1 cellular context compared by ENCODE assay signal in the genomic region with DNA sequence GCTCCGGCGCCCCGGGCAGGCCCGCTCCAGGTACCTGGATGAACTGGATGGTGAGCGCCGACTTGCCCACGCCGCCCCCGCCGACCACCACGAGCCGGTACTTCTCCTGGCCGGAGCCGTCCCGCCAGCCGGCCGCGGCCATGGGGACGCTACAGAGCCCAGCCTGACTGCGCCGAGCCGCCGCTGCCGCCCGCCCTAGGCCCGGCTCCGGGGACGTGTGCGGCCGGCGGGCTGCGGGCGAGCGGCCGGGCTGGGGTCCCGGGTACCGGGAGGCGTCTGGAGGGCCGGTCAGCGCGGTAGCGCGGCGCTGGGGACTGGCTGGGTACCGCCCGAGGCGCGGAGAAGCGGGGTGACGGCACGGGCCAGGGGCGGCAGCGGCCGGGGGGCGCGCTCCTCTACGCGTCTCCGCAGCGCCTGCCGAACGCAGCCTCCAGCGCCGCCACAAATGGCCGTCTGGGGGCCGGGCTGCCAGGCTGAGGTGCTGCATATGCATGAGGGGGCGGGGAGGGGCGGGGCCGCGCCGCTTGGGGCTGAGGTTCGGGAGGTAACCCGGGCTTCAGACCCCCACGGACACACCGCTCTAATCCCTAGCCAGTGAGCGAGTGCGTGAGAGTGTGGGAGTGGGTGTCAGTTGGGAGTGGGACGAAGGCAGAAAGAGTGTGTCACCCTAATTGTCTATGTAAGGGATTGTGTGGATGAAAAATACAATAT.
TF ChIP-seq lines count a peak whose summit lies in the region.

A gene (minus strand): TSS at position 455 of the 711 bp plus-strand sequence. CDS start 313 bp downstream, at position 142.

TF ChIP-seq in HepG2, 621 proteins besides CTCF, POLR2A, EP300 and RAD21 (continued from another document):
- TF ChIP-seq, protein P1, sequence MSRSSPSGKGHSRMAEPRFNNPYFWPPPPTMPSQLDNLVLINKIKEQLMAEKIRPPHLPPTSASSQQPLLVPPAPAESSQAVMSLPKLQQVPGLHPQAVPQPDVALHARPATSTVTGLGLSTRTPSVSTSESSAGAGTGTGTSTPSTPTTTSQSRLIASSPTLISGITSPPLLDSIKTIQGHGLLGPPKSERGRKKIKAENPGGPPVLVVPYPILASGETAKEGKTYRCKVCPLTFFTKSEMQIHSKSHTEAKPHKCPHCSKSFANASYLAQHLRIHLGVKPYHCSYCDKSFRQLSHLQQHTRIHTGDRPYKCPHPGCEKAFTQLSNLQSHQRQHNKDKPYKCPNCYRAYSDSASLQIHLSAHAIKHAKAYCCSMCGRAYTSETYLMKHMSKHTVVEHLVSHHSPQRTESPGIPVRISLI (CRISPR knock-in tag; IDR thresholded peaks at IDR 0.05; ENCODE audit: borderline replicate concordance): no peak
- no peak for TF ChIP-seq EHMT2 (IDR thresholded peaks at IDR 0.05; ENCODE audit: borderline replicate concordance, low read depth, low read length)
- TF ChIP-seq BRD4 (CRISPR knock-in tag; IDR thresholded peaks at IDR 0.05): no peak
- no peak for TF ChIP-seq NCOR1 (IDR thresholded peaks at IDR 0.05; ENCODE audit: borderline replicate concordance, low read length)
- no peak for TF ChIP-seq ZBTB21 (CRISPR knock-in tag; IDR thresholded peaks at IDR 0.05)
- TF ChIP-seq NFE2L2 (IDR thresholded peaks at IDR 0.05; ENCODE audit: low read length): no peak
- TF ChIP-seq, protein P2, sequence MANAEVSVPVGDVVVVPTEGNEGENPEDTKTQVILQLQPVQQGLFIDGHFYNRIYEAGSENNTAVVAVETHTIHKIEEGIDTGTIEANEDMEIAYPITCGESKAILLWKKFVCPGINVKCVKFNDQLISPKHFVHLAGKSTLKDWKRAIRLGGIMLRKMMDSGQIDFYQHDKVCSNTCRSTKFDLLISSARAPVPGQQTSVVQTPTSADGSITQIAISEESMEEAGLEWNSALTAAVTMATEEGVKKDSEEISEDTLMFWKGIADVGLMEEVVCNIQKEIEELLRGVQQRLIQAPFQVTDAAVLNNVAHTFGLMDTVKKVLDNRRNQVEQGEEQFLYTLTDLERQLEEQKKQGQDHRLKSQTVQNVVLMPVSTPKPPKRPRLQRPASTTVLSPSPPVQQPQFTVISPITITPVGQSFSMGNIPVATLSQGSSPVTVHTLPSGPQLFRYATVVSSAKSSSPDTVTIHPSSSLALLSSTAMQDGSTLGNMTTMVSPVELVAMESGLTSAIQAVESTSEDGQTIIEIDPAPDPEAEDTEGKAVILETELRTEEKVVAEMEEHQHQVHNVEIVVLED (CRISPR knock-in tag; IDR thresholded peaks at IDR 0.05; ENCODE audit: borderline replicate concordance): no peak; the same call in 1 of the 2 replicates
- no peak for TF ChIP-seq ZNF570 (CRISPR knock-in tag; IDR thresholded peaks at IDR 0.05; ENCODE audit: borderline replicate concordance)
- no peak for TF ChIP-seq KDM5B (CRISPR knock-in tag; IDR thresholded peaks at IDR 0.05; ENCODE audit: borderline replicate concordance)
- no peak for TF ChIP-seq PHF5A (CRISPR knock-in tag; IDR thresholded peaks at IDR 0.05; ENCODE audit: low read depth, unreplicated experiment)
- TF ChIP-seq ERF (CRISPR knock-in tag; IDR thresholded peaks at IDR 0.05): no peak
- TF ChIP-seq SKI (IDR thresholded peaks at IDR 0.05; ENCODE audit: partially characterized antibody): peak; percentile 86
- no peak for TF ChIP-seq ZNF616 (CRISPR knock-in tag; IDR thresholded peaks at IDR 0.05; ENCODE audit: low read depth)
- TF ChIP-seq, protein P3, sequence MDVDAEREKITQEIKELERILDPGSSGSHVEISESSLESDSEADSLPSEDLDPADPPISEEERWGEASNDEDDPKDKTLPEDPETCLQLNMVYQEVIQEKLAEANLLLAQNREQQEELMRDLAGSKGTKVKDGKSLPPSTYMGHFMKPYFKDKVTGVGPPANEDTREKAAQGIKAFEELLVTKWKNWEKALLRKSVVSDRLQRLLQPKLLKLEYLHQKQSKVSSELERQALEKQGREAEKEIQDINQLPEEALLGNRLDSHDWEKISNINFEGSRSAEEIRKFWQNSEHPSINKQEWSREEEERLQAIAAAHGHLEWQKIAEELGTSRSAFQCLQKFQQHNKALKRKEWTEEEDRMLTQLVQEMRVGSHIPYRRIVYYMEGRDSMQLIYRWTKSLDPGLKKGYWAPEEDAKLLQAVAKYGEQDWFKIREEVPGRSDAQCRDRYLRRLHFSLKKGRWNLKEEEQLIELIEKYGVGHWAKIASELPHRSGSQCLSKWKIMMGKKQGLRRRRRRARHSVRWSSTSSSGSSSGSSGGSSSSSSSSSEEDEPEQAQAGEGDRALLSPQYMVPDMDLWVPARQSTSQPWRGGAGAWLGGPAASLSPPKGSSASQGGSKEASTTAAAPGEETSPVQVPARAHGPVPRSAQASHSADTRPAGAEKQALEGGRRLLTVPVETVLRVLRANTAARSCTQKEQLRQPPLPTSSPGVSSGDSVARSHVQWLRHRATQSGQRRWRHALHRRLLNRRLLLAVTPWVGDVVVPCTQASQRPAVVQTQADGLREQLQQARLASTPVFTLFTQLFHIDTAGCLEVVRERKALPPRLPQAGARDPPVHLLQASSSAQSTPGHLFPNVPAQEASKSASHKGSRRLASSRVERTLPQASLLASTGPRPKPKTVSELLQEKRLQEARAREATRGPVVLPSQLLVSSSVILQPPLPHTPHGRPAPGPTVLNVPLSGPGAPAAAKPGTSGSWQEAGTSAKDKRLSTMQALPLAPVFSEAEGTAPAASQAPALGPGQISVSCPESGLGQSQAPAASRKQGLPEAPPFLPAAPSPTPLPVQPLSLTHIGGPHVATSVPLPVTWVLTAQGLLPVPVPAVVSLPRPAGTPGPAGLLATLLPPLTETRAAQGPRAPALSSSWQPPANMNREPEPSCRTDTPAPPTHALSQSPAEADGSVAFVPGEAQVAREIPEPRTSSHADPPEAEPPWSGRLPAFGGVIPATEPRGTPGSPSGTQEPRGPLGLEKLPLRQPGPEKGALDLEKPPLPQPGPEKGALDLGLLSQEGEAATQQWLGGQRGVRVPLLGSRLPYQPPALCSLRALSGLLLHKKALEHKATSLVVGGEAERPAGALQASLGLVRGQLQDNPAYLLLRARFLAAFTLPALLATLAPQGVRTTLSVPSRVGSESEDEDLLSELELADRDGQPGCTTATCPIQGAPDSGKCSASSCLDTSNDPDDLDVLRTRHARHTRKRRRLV (CRISPR knock-in tag; IDR thresholded peaks at IDR 0.05): no peak
- no peak for TF ChIP-seq SIN3A (IDR thresholded peaks at IDR 0.05; ENCODE audit: borderline replicate concordance, low read depth, low read length)
- TF ChIP-seq, protein P4, sequence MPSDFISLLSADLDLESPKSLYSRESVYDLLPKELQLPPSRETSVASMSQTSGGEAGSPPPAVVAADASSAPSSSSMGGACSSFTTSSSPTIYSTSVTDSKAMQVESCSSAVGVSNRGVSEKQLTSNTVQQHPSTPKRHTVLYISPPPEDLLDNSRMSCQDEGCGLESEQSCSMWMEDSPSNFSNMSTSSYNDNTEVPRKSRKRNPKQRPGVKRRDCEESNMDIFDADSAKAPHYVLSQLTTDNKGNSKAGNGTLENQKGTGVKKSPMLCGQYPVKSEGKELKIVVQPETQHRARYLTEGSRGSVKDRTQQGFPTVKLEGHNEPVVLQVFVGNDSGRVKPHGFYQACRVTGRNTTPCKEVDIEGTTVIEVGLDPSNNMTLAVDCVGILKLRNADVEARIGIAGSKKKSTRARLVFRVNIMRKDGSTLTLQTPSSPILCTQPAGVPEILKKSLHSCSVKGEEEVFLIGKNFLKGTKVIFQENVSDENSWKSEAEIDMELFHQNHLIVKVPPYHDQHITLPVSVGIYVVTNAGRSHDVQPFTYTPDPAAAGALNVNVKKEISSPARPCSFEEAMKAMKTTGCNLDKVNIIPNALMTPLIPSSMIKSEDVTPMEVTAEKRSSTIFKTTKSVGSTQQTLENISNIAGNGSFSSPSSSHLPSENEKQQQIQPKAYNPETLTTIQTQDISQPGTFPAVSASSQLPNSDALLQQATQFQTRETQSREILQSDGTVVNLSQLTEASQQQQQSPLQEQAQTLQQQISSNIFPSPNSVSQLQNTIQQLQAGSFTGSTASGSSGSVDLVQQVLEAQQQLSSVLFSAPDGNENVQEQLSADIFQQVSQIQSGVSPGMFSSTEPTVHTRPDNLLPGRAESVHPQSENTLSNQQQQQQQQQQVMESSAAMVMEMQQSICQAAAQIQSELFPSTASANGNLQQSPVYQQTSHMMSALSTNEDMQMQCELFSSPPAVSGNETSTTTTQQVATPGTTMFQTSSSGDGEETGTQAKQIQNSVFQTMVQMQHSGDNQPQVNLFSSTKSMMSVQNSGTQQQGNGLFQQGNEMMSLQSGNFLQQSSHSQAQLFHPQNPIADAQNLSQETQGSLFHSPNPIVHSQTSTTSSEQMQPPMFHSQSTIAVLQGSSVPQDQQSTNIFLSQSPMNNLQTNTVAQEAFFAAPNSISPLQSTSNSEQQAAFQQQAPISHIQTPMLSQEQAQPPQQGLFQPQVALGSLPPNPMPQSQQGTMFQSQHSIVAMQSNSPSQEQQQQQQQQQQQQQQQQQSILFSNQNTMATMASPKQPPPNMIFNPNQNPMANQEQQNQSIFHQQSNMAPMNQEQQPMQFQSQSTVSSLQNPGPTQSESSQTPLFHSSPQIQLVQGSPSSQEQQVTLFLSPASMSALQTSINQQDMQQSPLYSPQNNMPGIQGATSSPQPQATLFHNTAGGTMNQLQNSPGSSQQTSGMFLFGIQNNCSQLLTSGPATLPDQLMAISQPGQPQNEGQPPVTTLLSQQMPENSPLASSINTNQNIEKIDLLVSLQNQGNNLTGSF (CRISPR knock-in tag; IDR thresholded peaks at IDR 0.05): no peak
- TF ChIP-seq SIX1 (CRISPR knock-in tag; IDR thresholded peaks at IDR 0.05; ENCODE audit: borderline replicate concordance): no peak
- TF ChIP-seq SIX4 (CRISPR knock-in tag; IDR thresholded peaks at IDR 0.05): no peak
- TF ChIP-seq, protein P5, sequence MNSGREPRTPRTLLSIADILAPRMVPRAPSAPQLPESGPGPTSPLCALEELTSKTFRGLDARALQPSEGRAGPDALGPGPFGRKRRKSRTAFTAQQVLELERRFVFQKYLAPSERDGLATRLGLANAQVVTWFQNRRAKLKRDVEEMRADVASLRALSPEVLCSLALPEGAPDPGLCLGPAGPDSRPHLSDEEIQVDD (CRISPR knock-in tag; IDR thresholded peaks at IDR 0.05; ENCODE audit: borderline replicate concordance): no peak
- TF ChIP-seq, protein P6, sequence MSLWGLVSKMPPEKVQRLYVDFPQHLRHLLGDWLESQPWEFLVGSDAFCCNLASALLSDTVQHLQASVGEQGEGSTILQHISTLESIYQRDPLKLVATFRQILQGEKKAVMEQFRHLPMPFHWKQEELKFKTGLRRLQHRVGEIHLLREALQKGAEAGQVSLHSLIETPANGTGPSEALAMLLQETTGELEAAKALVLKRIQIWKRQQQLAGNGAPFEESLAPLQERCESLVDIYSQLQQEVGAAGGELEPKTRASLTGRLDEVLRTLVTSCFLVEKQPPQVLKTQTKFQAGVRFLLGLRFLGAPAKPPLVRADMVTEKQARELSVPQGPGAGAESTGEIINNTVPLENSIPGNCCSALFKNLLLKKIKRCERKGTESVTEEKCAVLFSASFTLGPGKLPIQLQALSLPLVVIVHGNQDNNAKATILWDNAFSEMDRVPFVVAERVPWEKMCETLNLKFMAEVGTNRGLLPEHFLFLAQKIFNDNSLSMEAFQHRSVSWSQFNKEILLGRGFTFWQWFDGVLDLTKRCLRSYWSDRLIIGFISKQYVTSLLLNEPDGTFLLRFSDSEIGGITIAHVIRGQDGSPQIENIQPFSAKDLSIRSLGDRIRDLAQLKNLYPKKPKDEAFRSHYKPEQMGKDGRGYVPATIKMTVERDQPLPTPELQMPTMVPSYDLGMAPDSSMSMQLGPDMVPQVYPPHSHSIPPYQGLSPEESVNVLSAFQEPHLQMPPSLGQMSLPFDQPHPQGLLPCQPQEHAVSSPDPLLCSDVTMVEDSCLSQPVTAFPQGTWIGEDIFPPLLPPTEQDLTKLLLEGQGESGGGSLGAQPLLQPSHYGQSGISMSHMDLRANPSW (CRISPR knock-in tag; IDR thresholded peaks at IDR 0.05; ENCODE audit: borderline replicate concordance): no peak
- peak; percentile 49; the same call in 1 of the 2 replicates for TF ChIP-seq ZNF619 (CRISPR knock-in tag; IDR thresholded peaks at IDR 0.05)
